ENCODE assay signal across 11 cellular contexts in the genomic region with DNA sequence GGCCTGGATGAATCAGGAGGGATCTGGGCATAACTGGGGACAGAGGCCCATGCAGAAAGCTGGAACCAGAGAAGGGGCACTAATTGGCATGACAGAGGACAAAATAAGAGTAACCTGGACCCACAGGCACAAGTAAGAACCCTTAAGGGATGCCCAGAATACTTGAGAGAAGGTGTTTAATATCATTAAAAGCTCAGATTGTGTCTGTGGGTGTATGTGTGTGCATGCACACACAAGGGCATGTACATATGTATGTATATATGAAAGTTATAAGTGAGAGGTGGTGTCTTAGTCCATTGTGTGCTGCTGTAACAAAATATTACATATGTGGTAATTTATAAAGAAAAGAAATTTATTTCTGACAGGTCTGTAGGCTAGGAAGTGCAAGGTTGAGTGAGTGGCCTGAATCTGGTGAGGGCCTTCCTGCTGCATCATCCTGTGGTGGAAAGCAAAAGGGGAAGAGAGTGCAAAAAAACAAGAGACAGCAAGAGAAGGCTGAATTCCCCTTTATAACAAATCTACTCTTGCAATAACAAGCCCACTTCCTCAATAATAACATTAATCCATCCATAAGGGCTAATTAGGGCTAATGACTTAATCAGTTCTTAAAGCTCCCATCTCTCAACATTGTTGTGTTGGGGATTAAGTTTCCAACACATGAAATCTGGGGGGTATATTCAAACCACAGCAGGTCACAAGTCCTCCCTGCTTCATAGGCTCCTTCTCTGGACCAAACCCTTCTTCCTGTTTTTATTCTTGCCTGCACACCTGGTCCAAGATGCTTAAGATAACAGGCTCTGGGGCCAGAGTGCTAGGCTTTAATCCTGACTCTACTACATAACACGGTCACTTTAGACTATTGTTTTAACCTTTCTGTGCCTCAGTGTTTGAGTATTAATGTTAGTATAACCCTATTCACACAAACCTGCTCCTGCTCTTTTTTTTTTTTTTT.
DNase-seq lines count a peak whose midpoint lies in the region; ATAC-seq and TF ChIP-seq lines count a peak whose summit lies in the region.
"Had no signal": no experiment of that assay in that cellular context is flagged by ENCODE, and none has a peak within 500 bp of the region (broad histone marks: within the 10 kb centered on the region; RNA-seq: fewer than 3 reads in every experiment).

No MANE protein-coding gene starts in this region.

- no peaks in the 10 kb centered on the region for H3K4me1 ChIP-seq in prostate gland (replicated peaks)
- peaks cover 22% of the 10 kb centered on the region for H3K4me1 ChIP-seq in foreskin keratinocyte

- TF ChIP-seq CTCF in prostate gland (IDR thresholded peaks at IDR 0.05), result no peak
- TF ChIP-seq CTCF in foreskin keratinocyte (conservative IDR thresholded peaks at IDR 0.05), result no peak

- H3K27me3 ChIP-seq in prostate gland (replicated peaks; ENCODE audit: insufficient read depth), result no peaks in the 10 kb centered on the region
- H3K27me3 ChIP-seq in foreskin keratinocyte, result no peaks in the 10 kb centered on the region

- H3K27ac ChIP-seq in prostate gland (no peak overlapping the region), foreskin keratinocyte (no peak overlapping the region)

- no peaks in the 10 kb centered on the region for H3K9me3 ChIP-seq in prostate gland

- H3K27me3 Mint-ChIP-seq in memory B cell, result no peaks in the 10 kb centered on the region

- H3K4me1 Mint-ChIP-seq in memory B cell, result peaks cover 47% of the 10 kb centered on the region

- no peaks in the 10 kb centered on the region for H3K36me3 ChIP-seq in prostate gland

- no peaks in the 10 kb centered on the region for H3K9me3 Mint-ChIP-seq in memory B cell

- peak; percentile 68 for ATAC-seq in GM18870 (IDR thresholded peaks at IDR 0.05; ENCODE audit: unreplicated experiment)
- ATAC-seq in HG02759 (IDR thresholded peaks at IDR 0.05; ENCODE audit: unreplicated experiment), result peak; percentile 78
- ATAC-seq in memory B cell (ENCODE audit: low read depth), result peak; percentile 90
- ATAC-seq in foreskin keratinocyte, result no peak

- DNase-seq in Kasumi-1 (lab: John Stamatoyannopoulos, UW) (peak; percentile 72 to 82), memory B cell (ENCODE audit: low spot score in 2 of 2) (peak; percentile 30 to 64), prostate gland (ENCODE audit: low spot score) (no peak), foreskin keratinocyte (no peak), kidney tubule cell (ENCODE audit: low spot score) (no peak), head of caudate nucleus (no peak)
- DNase-seq: activated CD4-positive, alpha-beta T cell treated with anti-CD3 and anti-CD28 coated beads, Interleukin-2, amount 50 U/mL, for 4 hours; NCI-H226 had no signal

- TF ChIP-seq POLR2A in prostate gland (IDR thresholded peaks at IDR 0.05), result no peak

- intact Hi-C loops in prostate gland (cut with DNase I), result no loop called here
- intact Hi-C loops in head of caudate nucleus (cut with DNase I), result no loop called here

- H3K4me3 ChIP-seq in prostate gland, result no peak overlapping the region
- H3K4me3 ChIP-seq: skin epidermis had no signal

- peak overlapping the region; percentile 55 for H3K4me3 Mint-ChIP-seq in memory B cell

- peak overlapping the region; percentile 97 for H3K27ac Mint-ChIP-seq in memory B cell

- no peaks in the 10 kb centered on the region for H3K36me3 Mint-ChIP-seq in memory B cell

- WGBS in prostate gland, result 76% methylated on average over 1 of the region's 1 CpG

Comparison
In these comparisons a context has a peak if more than half of its experiments do, and no peak if none do; other contexts are left out.
1. DNase-seq: peak in Kasumi-1 (2 of 2) and memory B cell (2 of 2); none in prostate gland (single experiment), foreskin keratinocyte (0 of 2), kidney tubule cell (single experiment) and head of caudate nucleus (0 of 42).